In the genomic region with DNA sequence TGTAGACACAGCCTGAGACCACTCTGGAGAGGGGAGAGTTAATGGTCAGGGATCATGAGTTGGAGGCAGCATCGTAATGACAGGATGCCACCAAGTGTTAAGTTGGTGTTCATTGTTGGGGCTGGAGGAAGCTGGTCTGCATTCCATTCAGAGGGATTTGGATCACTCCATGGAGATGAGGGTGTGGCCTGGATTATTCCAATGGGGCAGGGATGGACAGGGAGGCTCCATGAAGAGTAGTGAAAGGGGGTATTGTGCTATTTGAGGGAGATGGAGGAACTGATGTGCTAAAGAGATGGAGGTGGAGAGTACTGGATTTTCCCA, we compare ENCODE assay signal across 10 cellular contexts. TPM values are rescaled to one million over a fixed set of nuclear protein-coding genes. Genes with fewer than 3 reads are reported as not detected.
DNase-seq lines count a peak whose midpoint lies in the region; ATAC-seq and TF ChIP-seq lines count a peak whose summit lies in the region.
"Had no signal": no experiment of that assay in that cellular context is flagged by ENCODE, and none has a peak within 500 bp of the region (broad histone marks: within the 10 kb centered on the region; RNA-seq: fewer than 3 reads in every experiment).

No MANE protein-coding gene starts in this region.

- H3K9ac ChIP-seq in NT2/D1 (ENCODE audit: insufficient read length, low read depth): no peak overlapping the region
- no peak overlapping the region for H3K9ac ChIP-seq in fibroblast of lung (ENCODE audit: insufficient read depth, low read length)

- H3K27me3 ChIP-seq in NT2/D1 (ENCODE audit: insufficient read depth, insufficient read length) (no peaks in the 10 kb centered on the region), fibroblast of lung (ENCODE audit: control insufficient read depth, insufficient read depth, low read length) (no peaks in the 10 kb centered on the region), tibial nerve (no peaks in the 10 kb centered on the region)

- TF ChIP-seq POLR2A in tibial nerve (IDR thresholded peaks at IDR 0.05): no peak

- TF ChIP-seq EP300 in tibial nerve (IDR thresholded peaks at IDR 0.05): no peak

- no peak for ATAC-seq in GM18519 (IDR thresholded peaks at IDR 0.05; ENCODE audit: low FRiP score, unreplicated experiment)

- H3K79me2 ChIP-seq in fibroblast of lung (ENCODE audit: control insufficient read depth, insufficient read depth, low read length): no peaks in the 10 kb centered on the region

- 5 to 10% methylated on average over 1 of the region's 1 CpG for WGBS in tibial nerve, 2 donors

- H3K27ac ChIP-seq in fibroblast of lung (ENCODE audit: insufficient read depth, low read length): no peak overlapping the region
- peak overlapping the region in 2 of 4 donors; percentile 54 to 61 for H3K27ac ChIP-seq in tibial nerve

- H3K4me1 ChIP-seq in NT2/D1 (ENCODE audit: insufficient read depth, insufficient read length): peaks cover 6% of the 10 kb centered on the region
- H3K4me1 ChIP-seq in fibroblast of lung (ENCODE audit: control insufficient read depth, extremely low read depth, insufficient read depth, low read length): peaks cover 4% of the 10 kb centered on the region
- H3K4me1 ChIP-seq in tibial nerve: peaks cover 0 to 21% (median 0%) of the 10 kb centered on the region in 4 donors

- no peaks in the 10 kb centered on the region for H4K20me1 ChIP-seq in fibroblast of lung (ENCODE audit: control insufficient read depth, extremely low read depth, insufficient read depth, low read length)

- DNase-seq in NCI-H748 (lab: John Stamatoyannopoulos, UW; ENCODE audit: unreplicated experiment): peak; percentile 45
- DNase-seq in NCI-H748 treated with DMSO at 0.1 percent for 48 hours (lab: John Stamatoyannopoulos, UW): no peak
- peak; percentile 77 for DNase-seq in NT2/D1 (ENCODE audit: low read depth, low spot score)
- DNase-seq in fibroblast of lung (ENCODE audit: low read depth in 2 of 2): peak; percentile 49 to 59
- DNase-seq in pons (ENCODE audit: low spot score): peak; percentile 16
- no peak for DNase-seq in middle frontal gyrus (ENCODE audit: extremely low spot score, low spot score)
- no peak for DNase-seq in tibial nerve (ENCODE audit: low spot score in 2 of 2)
- DNase-seq: NCI-H1436 had no signal

- H3K4me3 ChIP-seq in NT2/D1 (ENCODE audit: insufficient read length, low read depth) (no peak overlapping the region), fibroblast of lung (replicated peaks in 1 of 4; ENCODE audit: control extremely low read depth in 1 of 4, insufficient read depth in 1 of 4, low read depth in 3 of 4, low read length in 4 of 4) (no peak overlapping the region), tibial nerve (no peak overlapping the region)
- H3K4me3 ChIP-seq: lung had no signal

- H3K4me2 ChIP-seq in fibroblast of lung (ENCODE audit: extremely low read depth, insufficient read depth, low read length): no peak overlapping the region

- no peaks in the 10 kb centered on the region for H3K9me3 ChIP-seq in NT2/D1 (ENCODE audit: insufficient read depth, low read length)
- no peaks in the 10 kb centered on the region for H3K9me3 ChIP-seq in fibroblast of lung (ENCODE audit: control insufficient read depth, insufficient read depth, low read depth, low read length)
- no peaks in the 10 kb centered on the region for H3K9me3 ChIP-seq in tibial nerve

- H3K36me3 ChIP-seq in NT2/D1 (ENCODE audit: insufficient read depth, insufficient read length, low read length) (peaks cover 54% of the 10 kb centered on the region), fibroblast of lung (ENCODE audit: control insufficient read depth, insufficient read depth, low read length) (peaks cover 5% of the 10 kb centered on the region), tibial nerve (peaks cover 0 to 44% (median 0%) of the 10 kb centered on the region in 3 donors)

- H2AFZ ChIP-seq in fibroblast of lung (ENCODE audit: low read length): no peak overlapping the region

- no peak for TF ChIP-seq CTCF in fibroblast of lung (conservative IDR thresholded peaks at IDR 0.05 in 1 of 2, IDR thresholded peaks at IDR 0.05 in 1 of 2; ENCODE audit: low read depth in 1 of 2, low read length in 2 of 2)
- TF ChIP-seq CTCF in tibial nerve (IDR thresholded peaks at IDR 0.05): no peak

RNA-seq across cellular contexts. Expression of gene SAPCD1, which starts 1.1 kb away (rescaled TPM):
- total RNA-seq in fibroblast of lung (0.26 and 0.50 TPM in 2 replicates), tibial nerve (1 to 10 TPM in 3 of 4 donors, not detected in 1; 1.5 to 5.5 (median 4.8) TPM)
- polyA plus RNA-seq in fibroblast of lung: 1.3 and 1.4 TPM in 2 replicates
- 0.85 and 1.7 TPM in 2 replicates for polyA plus RNA-seq in fibroblast of lung (2012)
- not detected in 2 replicates for polyA minus RNA-seq in fibroblast of lung (ENCODE audit: low replicate concordance)

RNA-seq across cellular contexts. Expression of gene VWA7, which starts 13.5 kb away (rescaled TPM):
- total RNA-seq in fibroblast of lung: under 0.01 and 0.66 TPM in 2 replicates
- 0.16 and 0.60 TPM in 2 replicates for polyA plus RNA-seq in fibroblast of lung
- 0.52 and 0.58 TPM in 2 replicates for polyA plus RNA-seq in fibroblast of lung (2012)
- 0.08 and 1.9 TPM in 2 replicates for polyA minus RNA-seq in fibroblast of lung (ENCODE audit: low replicate concordance)
- total RNA-seq in tibial nerve: under 1 TPM; 0.21 to 0.66 (median 0.35) TPM

RNA-seq across cellular contexts. Expression of gene MSH5, which starts 23.8 kb away (rescaled TPM):
- total RNA-seq in fibroblast of lung: 2.3 and 4.3 TPM in 2 replicates
- 6.0 and 11.1 TPM in 2 replicates for polyA plus RNA-seq in fibroblast of lung
- 2.3 and 4.8 TPM in 2 replicates for polyA plus RNA-seq in fibroblast of lung (2012)
- polyA minus RNA-seq in fibroblast of lung (ENCODE audit: low replicate concordance): 1.6 and 28.4 TPM in 2 replicates
- 10 to 100 TPM; 12.2 to 25.5 (median 18.4) TPM for total RNA-seq in tibial nerve

RNA-seq across cellular contexts. Expression of gene CLIC1, which starts 27.2 kb away (rescaled TPM):
- total RNA-seq in fibroblast of lung (439 and 615 TPM in 2 replicates), tibial nerve (100 to 1,000 TPM; 216 to 341 (median 246) TPM)
- polyA plus RNA-seq in fibroblast of lung: 639 and 788 TPM in 2 replicates
- polyA plus RNA-seq in fibroblast of lung (2012): 639 and 789 TPM in 2 replicates
- polyA minus RNA-seq in fibroblast of lung (ENCODE audit: low replicate concordance): 590 and 827 TPM in 2 replicates

RNA-seq across cellular contexts. Expression of gene VARS1, which starts 32.0 kb away (rescaled TPM):
- total RNA-seq in fibroblast of lung (29.8 and 53.5 TPM in 2 replicates), tibial nerve (10 to 100 TPM; 40.8 to 58.6 (median 50.1) TPM)
- 16.0 and 31.0 TPM in 2 replicates for polyA plus RNA-seq in fibroblast of lung
- 45.2 and 84.7 TPM in 2 replicates for polyA plus RNA-seq in fibroblast of lung (2012)
- 315 and 394 TPM in 2 replicates for polyA minus RNA-seq in fibroblast of lung (ENCODE audit: low replicate concordance)

Comparison
In these comparisons a context has a peak if more than half of its experiments do, and no peak if none do; other contexts are left out.
1. DNase-seq: peak in NCI-H748 (single experiment), NT2/D1 (single experiment), fibroblast of lung (2 of 2) and pons (single experiment); none in NCI-H748 treated with DMSO at 0.1 percent for 48 hours (single experiment), middle frontal gyrus (single experiment) and tibial nerve (0 of 2).